ENCODE assay signal across 22 cellular contexts in the genomic region with DNA sequence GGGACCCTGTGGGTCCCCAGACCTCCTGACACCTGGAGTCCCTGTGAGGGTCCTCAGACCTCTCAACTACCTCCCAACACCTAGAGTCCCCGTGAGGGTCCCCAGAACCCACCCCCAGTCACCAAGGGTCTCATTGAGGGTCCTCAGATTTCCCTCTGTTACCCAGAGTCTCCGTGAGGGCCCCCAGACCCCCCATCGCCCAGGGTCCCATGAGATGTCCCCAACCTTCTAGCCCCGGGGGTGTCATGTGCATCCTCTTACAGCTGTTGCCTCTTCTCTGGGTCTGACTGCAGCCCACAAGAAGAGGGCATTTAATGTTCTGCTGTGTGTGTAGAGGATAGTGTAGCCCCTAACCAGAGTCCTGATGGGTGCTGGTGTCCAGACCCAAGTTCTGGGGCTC. TPM values are rescaled to one million over a fixed set of nuclear protein-coding genes. Genes with fewer than 3 reads are reported as not detected.
DNase-seq lines count a peak whose midpoint lies in the region; ATAC-seq and TF ChIP-seq lines count a peak whose summit lies in the region.
"Had no signal": no experiment of that assay in that cellular context is flagged by ENCODE, and none has a peak within 500 bp of the region (broad histone marks: within the 10 kb centered on the region; RNA-seq: fewer than 3 reads in every experiment).

No MANE protein-coding gene starts in this region.

- H3K36me3 ChIP-seq in heart left ventricle (peaks cover 0 to 50% (median 27%) of the 10 kb centered on the region in 9 donors), lung (ENCODE audit: control insufficient read depth in 2 of 2, insufficient read depth in 2 of 2, low read length in 2 of 2) (peaks cover 0 to 51% of the 10 kb centered on the region in 2 donors), upper lobe of left lung (peaks cover 0 to 54% (median 40%) of the 10 kb centered on the region in 4 donors)
- H3K36me3 ChIP-seq: colonic mucosa had no signal

- TF ChIP-seq POLR2A in heart left ventricle (IDR thresholded peaks at IDR 0.05) = no peak
- no peak for TF ChIP-seq POLR2A in upper lobe of left lung (IDR thresholded peaks at IDR 0.05)

- H3K27me3 ChIP-seq in heart left ventricle (no peaks in the 10 kb centered on the region), lung (ENCODE audit: control insufficient read depth, insufficient read depth) (no peaks in the 10 kb centered on the region), upper lobe of left lung (no peaks in the 10 kb centered on the region)
- H3K27me3 ChIP-seq: body of pancreas, colonic mucosa, neutrophil had no signal

- ATAC-seq in heart left ventricle (no peak), Right ventricle myocardium inferior (no peak), lung (ENCODE audit: insufficient read depth, low FRiP score) (no peak), upper lobe of left lung (ENCODE audit: low FRiP score in 2 of 2) (no peak), HG02623 (IDR thresholded peaks at IDR 0.05; ENCODE audit: unreplicated experiment) (no peak)
- ATAC-seq: body of pancreas, T-cell had no signal

- peak in 1 of 5 donors; percentile 6 for DNase-seq in heart left ventricle
- DNase-seq in Right ventricle myocardium inferior (ENCODE audit: missing footprints) = no peak
- DNase-seq in lung (ENCODE audit: low spot score) = no peak
- DNase-seq in upper lobe of left lung = no peak
- DNase-seq in NCI-H1105 (lab: John Stamatoyannopoulos, UW) = no peak
- no peak for DNase-seq in activated effector memory CD4-positive, alpha-beta T cell treated with Interleukin-2 at 50 U/mL for 16 hours
- DNase-seq: activated CD4-positive, CD25-positive, alpha-beta regulatory T cell treated with anti-CD3 and anti-CD28 coated beads, Interleukin-2, amount 50 U/mL, for 72 hours; activated naive CD8-positive, alpha-beta T cell treated with anti-CD3 and anti-CD28 coated beads for 36 hours; C1 segment of cervical spinal cord; colonic mucosa; GOT3; Kasumi-1; NCI-H187 treated with DMSO at 0.1 percent for 48 hours; NCI-H748 treated with DMSO at 0.1 percent for 48 hours; SHP77 treated with DMSO at 0.1 percent for 48 hours; stimulated activated CD4-positive, alpha-beta T cell treated with anti-CD3 and anti-CD28 coated beads, Interleukin-4, amount 100 ng/mL, for 24 hours; stimulated activated naive CD4-positive, alpha-beta T cell treated with Interleukin-2 at 50 U/mL for 16 hours; T-cell had no signal

- no peak for TF ChIP-seq CTCF in heart left ventricle (IDR thresholded peaks at IDR 0.05)
- TF ChIP-seq CTCF in lung (IDR thresholded peaks at IDR 0.05; ENCODE audit: control extremely low read depth, extremely low read depth) = no peak
- TF ChIP-seq CTCF in upper lobe of left lung (IDR thresholded peaks at IDR 0.05) = no peak

- H3K4me1 ChIP-seq in heart left ventricle (peaks cover 19 to 80% (median 66%) of the 10 kb centered on the region in 12 donors), lung (ENCODE audit: control insufficient read depth in 2 of 2, insufficient read depth in 2 of 2, low read length in 2 of 2) (peaks cover 8 to 52% of the 10 kb centered on the region in 2 donors), upper lobe of left lung (peaks cover 63 to 93% (median 85%) of the 10 kb centered on the region in 4 donors)

- 81 to 90% (median 86%) methylated on average over 4 of the region's 4 CpGs; no CpG with 5 or more reads in 1 of the 4 donors for whole genome bisulfite sequencing in heart left ventricle, 4 donors
- WGBS in lung, 2 donors = 91 to 94% methylated on average over 4 of the region's 4 CpGs
- 83 to 95% methylated on average over 4 of the region's 4 CpGs for WGBS in upper lobe of left lung, 2 donors

- intact Hi-C loops in heart left ventricle (cut with DNase I) (loop anchor here in 2 of 10 donors (2.0 kb wide), 1 partner anchor 15 kb away; no protein-coding TSS in a partner anchor), Right ventricle myocardium inferior (cut with DNase I) (no loop called here)

- H3K27ac ChIP-seq in heart left ventricle (peak overlapping the region in 11 of 12 donors; percentile 69 to 97 (median 84)), cingulate gyrus (ENCODE audit: low read depth, low read length) (peak overlapping the region; percentile 93), lung (ENCODE audit: low read depth in 1 of 2, low read length in 1 of 2) (peak overlapping the region; percentile 21 to 84), upper lobe of left lung (peak overlapping the region; percentile 80 to 96 (median 87))
- H3K27ac ChIP-seq: neutrophil had no signal

- no peak overlapping the region for H3K4me3 ChIP-seq in heart left ventricle
- H3K4me3 ChIP-seq in lung = no peak overlapping the region
- no peak overlapping the region for H3K4me3 ChIP-seq in upper lobe of left lung
- H3K4me3 ChIP-seq: body of pancreas, colonic mucosa had no signal

- no peaks in the 10 kb centered on the region for H3K9me3 ChIP-seq in heart left ventricle
- H3K9me3 ChIP-seq in lung (ENCODE audit: control insufficient read depth in 2 of 2, insufficient read depth in 1 of 2, low read length in 1 of 2) = no peaks in the 10 kb centered on the region
- no peaks in the 10 kb centered on the region for H3K9me3 ChIP-seq in upper lobe of left lung
- H3K9me3 ChIP-seq: body of pancreas, colonic mucosa, neutrophil had no signal

- TF ChIP-seq EP300 in upper lobe of left lung (IDR thresholded peaks at IDR 0.05) = no peak

RNA-seq across cellular contexts. Expression of a gene that starts 2.0 kb away (rescaled TPM):
- total RNA-seq in heart left ventricle = 1 to 10 TPM in 3 of 9 donors, under 1 TPM in 6; 0.40 to 3.8 (median 0.88) TPM
- polyA plus RNA-seq in heart left ventricle = under 1 TPM; 0.61 to 0.78 TPM
- total RNA-seq in Right ventricle myocardium inferior = 1.6 TPM
- 1 to 10 TPM; 1.8 to 6.7 TPM for total RNA-seq in lung
- polyA plus RNA-seq in lung = 1 to 10 TPM; 1.5 to 3.4 TPM
- 1 to 10 TPM; 1.4 to 8.7 (median 2.0) TPM for total RNA-seq in upper lobe of left lung

RNA-seq across cellular contexts. Expression of a gene that starts 7.7 kb away (rescaled TPM):
- total RNA-seq in heart left ventricle (100 to 1,000 TPM; 142 to 290 (median 169) TPM), Right ventricle myocardium inferior (162 TPM), lung (100 to 1,000 TPM; 158 to 256 TPM), upper lobe of left lung (100 to 1,000 TPM; 198 to 385 (median 269) TPM)
- polyA plus RNA-seq in heart left ventricle (100 to 1,000 TPM; 231 to 358 TPM), lung (100 to 1,000 TPM; 358 to 476 TPM)

RNA-seq across cellular contexts. Expression of a gene that starts 17.8 kb away (rescaled TPM):
- 10 to 100 TPM in 7 of 9 donors, 1 to 10 TPM in 2; 8.7 to 18.6 (median 12.3) TPM for total RNA-seq in heart left ventricle
- polyA plus RNA-seq in heart left ventricle = 10 to 100 TPM in 1 of 2 donors, 1 to 10 TPM in 1; 4.8 to 11.3 TPM
- total RNA-seq in Right ventricle myocardium inferior = 12.7 TPM
- 10 to 100 TPM in 1 of 2 donors, 1 to 10 TPM in 1; 8.4 to 21.4 TPM for total RNA-seq in lung
- 1 to 10 TPM; 2.8 to 5.4 TPM for polyA plus RNA-seq in lung
- total RNA-seq in upper lobe of left lung = 10 to 100 TPM in 4 of 6 donors, 1 to 10 TPM in 2; 6.1 to 19.3 (median 13.9) TPM

RNA-seq across cellular contexts. Expression of a gene that starts 38.7 kb away (rescaled TPM):
- total RNA-seq in heart left ventricle (100 to 1,000 TPM in 2 of 9 donors, 10 to 100 TPM in 7; 35.5 to 125 (median 51.2) TPM), Right ventricle myocardium inferior (57.0 TPM), lung (10 to 100 TPM; 44.4 to 60.0 TPM), upper lobe of left lung (100 to 1,000 TPM in 1 of 6 donors, 10 to 100 TPM in 5; 42.4 to 161 (median 60.1) TPM)
- polyA plus RNA-seq in heart left ventricle (100 to 1,000 TPM in 1 of 2 donors, 10 to 100 TPM in 1; 81.5 to 141 TPM), lung (100 to 1,000 TPM in 1 of 2 donors, 10 to 100 TPM in 1; 86.6 to 137 TPM)

RNA-seq across cellular contexts. Expression of a gene that starts 44.6 kb away (rescaled TPM):
- total RNA-seq in heart left ventricle = 1 to 10 TPM; 6.2 to 8.4 (median 7.2) TPM
- 1 to 10 TPM; 9.8 TPM for polyA plus RNA-seq in heart left ventricle
- 6.0 TPM for total RNA-seq in Right ventricle myocardium inferior
- 10 to 100 TPM in 1 of 2 donors, 1 to 10 TPM in 1; 9.1 to 16.3 TPM for total RNA-seq in lung
- 10 to 100 TPM; 13.7 to 19.9 TPM for polyA plus RNA-seq in lung
- 10 to 100 TPM; 12.8 to 34.6 (median 17.8) TPM for total RNA-seq in upper lobe of left lung
